In genomic region chr3:125165189-125165947, GRCh38 we compare ENCODE assay signal across 8 cellular contexts. TPM values are rescaled to one million over a fixed set of nuclear protein-coding genes. Genes with fewer than 3 reads are reported as not detected.
A peak's percentile ranks its signal among the peaks of the same experiment; 100 is the strongest.
DNase-seq lines count a peak whose midpoint lies in the region; ATAC-seq, FAIRE-seq and TF ChIP-seq lines count a peak whose summit lies in the region.

No MANE protein-coding gene starts in this region.

- intact Hi-C loops in left ventricle myocardium inferior (cut with micrococcal nuclease): loop anchor here (10.0 kb wide), 1 partner anchor 241 kb away; no protein-coding TSS in a partner anchor
- intact Hi-C loops in stomach (cut with DNase I; ENCODE audit: low total_unique reads): loop anchor here (5.0 kb wide), 1 partner anchor 168 kb away; no protein-coding TSS in a partner anchor

- WGBS in stomach, 5 donors: 71 to 86% (median 82%) methylated on average over 15 to 17 of the region's 17 CpGs

- no peak overlapping the region for H3K27ac ChIP-seq in WERI-Rb-1
- no peak overlapping the region for H3K27ac ChIP-seq in left ventricle myocardium inferior (replicated peaks)
- H3K27ac ChIP-seq in stomach: peak overlapping the region; percentile 63 to 91 (median 71)

- H3K9me3 ChIP-seq in WERI-Rb-1 (ENCODE audit: severe bottlenecking) (no peaks in the 10 kb centered on the region), left ventricle myocardium inferior (replicated peaks) (no peaks in the 10 kb centered on the region), stomach (no peaks in the 10 kb centered on the region)

- DNase-seq in GM18507 (ENCODE audit: extremely low spot score, insufficient read length, low read depth) (no peak), WERI-Rb-1 (peak; percentile 51), left ventricle myocardium inferior (peak; percentile 53), stomach (no peak)

- FAIRE-seq in GM18507 (lab: Jason Lieb, UNC): peak; percentile 33

- no peak for TF ChIP-seq EP300 in stomach (IDR thresholded peaks at IDR 0.05)

- H3K27me3 ChIP-seq in WERI-Rb-1 (ENCODE audit: insufficient read depth, low read depth, severe bottlenecking): no peaks in the 10 kb centered on the region
- no peaks in the 10 kb centered on the region for H3K27me3 ChIP-seq in left ventricle myocardium inferior (ENCODE audit: low read depth)
- no peaks in the 10 kb centered on the region for H3K27me3 ChIP-seq in stomach

- H3K4me3 ChIP-seq in WERI-Rb-1 (ENCODE audit: low read depth, low read length): no peak overlapping the region
- no peak overlapping the region for H3K4me3 ChIP-seq in left ventricle myocardium inferior
- no peak overlapping the region for H3K4me3 ChIP-seq in stomach

- TF ChIP-seq POLR2A in stomach (IDR thresholded peaks at IDR 0.05): no peak

- peaks cover 4% of the 10 kb centered on the region; the same call in 1 of the 2 replicates for H3K36me3 ChIP-seq in WERI-Rb-1
- no peaks in the 10 kb centered on the region for H3K36me3 ChIP-seq in left ventricle myocardium inferior
- H3K36me3 ChIP-seq in stomach: no peaks in the 10 kb centered on the region

- peaks cover 42% of the 10 kb centered on the region for H3K4me1 ChIP-seq in left ventricle myocardium inferior
- peaks cover 25 to 49% (median 36%) of the 10 kb centered on the region in 4 donors for H3K4me1 ChIP-seq in stomach

- no peak for ATAC-seq in GM21717 (IDR thresholded peaks at IDR 0.05; ENCODE audit: unreplicated experiment)
- ATAC-seq in HG03457 (IDR thresholded peaks at IDR 0.05; ENCODE audit: unreplicated experiment): no peak
- ATAC-seq in HG03439 (IDR thresholded peaks at IDR 0.05; ENCODE audit: unreplicated experiment): no peak
- ATAC-seq in GM18873 (IDR thresholded peaks at IDR 0.05; ENCODE audit: low FRiP score, unreplicated experiment): no peak

- TF ChIP-seq CTCF in WERI-Rb-1 (IDR thresholded peaks at IDR 0.05; ENCODE audit: low read depth, low read length) (peak; percentile 84), left ventricle myocardium inferior (IDR thresholded peaks at IDR 0.05; ENCODE audit: borderline replicate concordance) (peak; percentile 89), stomach (IDR thresholded peaks at IDR 0.05) (peak in 4 of 7 experiments; percentile 39 to 61 (median 48))

RNA-seq across cellular contexts. Expression of gene SLC12A8, which starts 47.2 kb away (rescaled TPM):
- total RNA-seq in left ventricle myocardium inferior: not detected
- 10 to 100 TPM in 4 of 5 donors, 1 to 10 TPM in 1; 9.4 to 31.7 (median 18.8) TPM for total RNA-seq in stomach
- 1 to 10 TPM; 1.5 to 3.1 (median 2.8) TPM for polyA plus RNA-seq in stomach

Comparison
In these comparisons a context has a peak if more than half of its experiments do, and no peak if none do; other contexts are left out.
1. DNase-seq: peak in WERI-Rb-1 (single experiment) and left ventricle myocardium inferior (single experiment); none in GM18507 (single experiment) and stomach (single experiment).
2. H3K27ac ChIP-seq: peak in stomach (5 of 5); none in WERI-Rb-1 (single experiment) and left ventricle myocardium inferior (single experiment).
3. Peak in every context shown above with its lines, with median percentiles within 50 percentile points of each other: CTCF ChIP-seq.